20 cellular contexts compared by ENCODE assay signal in genomic region chr2:42788478-42788793, GRCh38. TPM values are rescaled to one million over a fixed set of nuclear protein-coding genes. Genes with fewer than 3 reads are reported as not detected.
"Had no signal": no experiment of that assay in that cellular context is flagged by ENCODE, and none has a peak within 500 bp of the region (broad histone marks: within the 10 kb centered on the region; RNA-seq: fewer than 3 reads in every experiment).

No MANE protein-coding gene starts in this region.

- H3K4me1 ChIP-seq: uterus had no signal

- H3K27ac ChIP-seq: coronary artery, esophagus muscularis mucosa, gastrocnemius medialis, heart right ventricle, left lung, lower lobe of right lung, ovary, right atrium auricular region, suprapubic skin, thyroid gland, uterus had no signal

- H3K27me3 Mint-ChIP-seq: memory B cell had no signal

- H3K36me3 Mint-ChIP-seq: memory B cell; natural killer cell treated with Interleukin-12 subunit alpha and Interleukin-12 subunit beta and Interleukin-15 and Interleukin-18, amount 100 ng/mL, for 72 hours had no signal

- H3K4me3 ChIP-seq: coronary artery, esophagus muscularis mucosa, gastrocnemius medialis, heart right ventricle, left lung, lower lobe of right lung, ovary, right atrium auricular region, suprapubic skin, thyroid gland, uterus had no signal

- H3K27me3 ChIP-seq: esophagus muscularis mucosa, ovary, right atrium auricular region, suprapubic skin, thyroid gland, uterus had no signal

- H3K27ac Mint-ChIP-seq: memory B cell; natural killer cell treated with Interleukin-12 subunit alpha and Interleukin-12 subunit beta and Interleukin-15 and Interleukin-18, amount 100 ng/mL, for 72 hours; type B pancreatic cell had no signal

- H3K9me3 Mint-ChIP-seq: memory B cell; natural killer cell treated with Interleukin-12 subunit alpha and Interleukin-12 subunit beta and Interleukin-15 and Interleukin-18, amount 100 ng/mL, for 72 hours; type B pancreatic cell had no signal

- H3K9me3 ChIP-seq: esophagus muscularis mucosa, gastrocnemius medialis, heart right ventricle, left lung, lower lobe of right lung, ovary, right atrium auricular region, suprapubic skin, thyroid gland, uterus had no signal

- H3K4me3 Mint-ChIP-seq: memory B cell; natural killer cell treated with Interleukin-12 subunit alpha and Interleukin-12 subunit beta and Interleukin-15 and Interleukin-18, amount 100 ng/mL, for 72 hours; type B pancreatic cell had no signal

- ATAC-seq: gastrocnemius medialis, heart right ventricle, left lung, lower lobe of right lung had no signal

- H3K36me3 ChIP-seq: gastrocnemius medialis, left lung, lower lobe of right lung, ovary, right atrium auricular region, thyroid gland, uterus had no signal

- DNase-seq: effector memory CD4-positive, alpha-beta T cell; gastrocnemius medialis; heart right ventricle; left lung; lower lobe of right lung; midbrain; small intestine; stimulated activated CD4-positive, alpha-beta T cell treated with anti-CD3 and anti-CD28 coated beads, Interleukin-12 subunit alpha, Interleukin-12 subunit beta, amount 100 ng/mL, for 4 hours; stimulated activated naive CD8-positive, alpha-beta T cell treated with anti-CD3 and anti-CD28 coated beads, Interleukin-15, Interleukin-2, amounts not matched to agents 100 U/mL and 50 U/mL, for 24 hours; thyroid gland; uterus had no signal

RNA-seq across cellular contexts. Expression of gene HAAO, which starts 3.9 kb away (rescaled TPM):
- total RNA-seq: natural killer cell treated with Interleukin-12 subunit alpha and Interleukin-12 subunit beta and Interleukin-15 and Interleukin-18, amount 100 ng/mL, for 72 hours had no signal

RNA-seq across cellular contexts. Expression of gene OXER1, which starts 24.5 kb away (rescaled TPM):
- total RNA-seq: natural killer cell treated with Interleukin-12 subunit alpha and Interleukin-12 subunit beta and Interleukin-15 and Interleukin-18, amount 100 ng/mL, for 72 hours had no signal
- polyA plus RNA-seq: keratinocyte had no signal
